1 cellular context compared by ENCODE assay signal in genomic region chr6:28215425-28215824, GRCh38.
A peak's percentile ranks its signal among the peaks of the same experiment; 100 is the strongest.
TF ChIP-seq lines count a peak whose summit lies in the region.

No MANE protein-coding gene starts in this region.

TF ChIP-seq in K562, 482 proteins besides CTCF, POLR2A, EP300 and RAD21:
- TF ChIP-seq MYBL2 (IDR thresholded peaks at IDR 0.05; ENCODE audit: low read depth) (peak; percentile 47; the same call in 1 of the 2 replicates), MYBL2 (CRISPR knock-in tag; IDR thresholded peaks at IDR 0.05; ENCODE audit: borderline replicate concordance) (no peak), SRSF3 (IDR thresholded peaks at IDR 0.05; ENCODE audit: insufficient read depth, low read length) (no peak), KAT8 (IDR thresholded peaks at IDR 0.05; ENCODE audit: low read depth) (no peak), ZNF143 (CRISPR knock-in tag; IDR thresholded peaks at IDR 0.05) (no peak), E4F1 (CRISPR knock-in tag; IDR thresholded peaks at IDR 0.05; ENCODE audit: borderline replicate concordance) (peak; percentile 75; the same call in 1 of the 2 replicates), MTA3 (IDR thresholded peaks at IDR 0.05; ENCODE audit: borderline replicate concordance) (0 out of 2 replicates have a peak, but pooled peaks have one; percentile 16), ZBTB33 (CRISPR knock-in tag; IDR thresholded peaks at IDR 0.05) (0 out of 2 replicates have a peak, but pooled peaks have one; percentile 11), CEBPB (tag; IDR thresholded peaks at IDR 0.05) (peak; percentile 85), TSC22D4 (tag; IDR thresholded peaks at IDR 0.05) (no peak), ZBTB34 (CRISPR knock-in tag; IDR thresholded peaks at IDR 0.05) (no peak), USF1 (CRISPR knock-in tag; IDR thresholded peaks at IDR 0.05) (no peak), KDM4B (IDR thresholded peaks at IDR 0.05; ENCODE audit: borderline replicate concordance in 2 of 2, low read depth in 1 of 2) (no peak), PML (IDR thresholded peaks at IDR 0.05; ENCODE audit: low read length) (no peak), ZNF644 (tag; IDR thresholded peaks at IDR 0.05; ENCODE audit: low read depth) (no peak), CEBPG (CRISPR knock-in tag; IDR thresholded peaks at IDR 0.05) (no peak), CEBPG (tag; conservative IDR thresholded peaks at IDR 0.05 in 1 of 2, IDR thresholded peaks at IDR 0.05 in 1 of 2) (0 out of 4 replicates have a peak, but pooled peaks of 1 of the 2 experiments have one; percentile 39), COPS2 (conservative IDR thresholded peaks at IDR 0.05) (no peak), NFIC (IDR thresholded peaks at IDR 0.05) (no peak), TRIM24 (IDR thresholded peaks at IDR 0.05) (peak in 1 of 2 experiments; percentile 48; a peak in 1 of 4 replicates), NRF1 (conservative IDR thresholded peaks at IDR 0.05 in 1 of 2, IDR thresholded peaks at IDR 0.05 in 1 of 2) (peak; percentile 53 to 65; a peak in 3 of 4 replicates)
